Comparison of ENCODE assay signal across 8 cellular contexts in genomic region chr5:146817973-146818372, GRCh38.
"Had no signal": no experiment of that assay in that cellular context is flagged by ENCODE, and none has a peak within 500 bp of the region (broad histone marks: within the 10 kb centered on the region; RNA-seq: fewer than 3 reads in every experiment).

No MANE protein-coding gene starts in this region.

- H3K4me3 ChIP-seq: GM12878 had no signal

- DNase-seq: GDM1, GF-D8 had no signal

- FAIRE-seq: G401.6, GM12878, GM12891, GM12892, GM18507, GM19239 had no signal
